10 cellular contexts compared by ENCODE assay signal in genomic region chrX:153635788-153636668, GRCh38. TPM values are rescaled to one million over a fixed set of nuclear protein-coding genes. Genes with fewer than 3 reads are reported as not detected.
A peak's percentile ranks its signal among the peaks of the same experiment; 100 is the strongest.
DNase-seq lines count a peak whose midpoint lies in the region; ATAC-seq lines count a peak whose summit lies in the region.
"Had no signal": no experiment of that assay in that cellular context is flagged by ENCODE, and none has a peak within 500 bp of the region (broad histone marks: within the 10 kb centered on the region; RNA-seq: fewer than 3 reads in every experiment).

No MANE protein-coding gene starts in this region.

- no peak overlapping the region for H3K27ac Mint-ChIP-seq in activated naive CD8-positive, alpha-beta T cell treated with anti-CD3 and anti-CD28 coated beads, Interleukin-2, amount 50 U/mL, for 24 hours
- H3K27ac Mint-ChIP-seq in naive thymus-derived CD4-positive, alpha-beta T cell: no peak overlapping the region
- H3K27ac Mint-ChIP-seq: activated naive CD8-positive, alpha-beta T cell had no signal

- CTCF ChIA-PET in naive thymus-derived CD4-positive, alpha-beta T cell (lab: Charles Lee): interaction anchor here (0.7 kb wide), 1 partner anchor 11 kb away, joined by 3 read pairs; no protein-coding TSS in a partner anchor

- no peaks in the 10 kb centered on the region for H3K4me1 Mint-ChIP-seq in activated naive CD8-positive, alpha-beta T cell treated with anti-CD3 and anti-CD28 coated beads, Interleukin-2, amount 50 U/mL, for 24 hours
- H3K4me1 Mint-ChIP-seq in naive thymus-derived CD4-positive, alpha-beta T cell: no peaks in the 10 kb centered on the region

- peak; percentile 55 for ATAC-seq in activated naive CD8-positive, alpha-beta T cell treated with anti-CD3 and anti-CD28 coated beads, Interleukin-2, amount 50 U/mL, for 24 hours
- peak; percentile 49 for ATAC-seq in naive thymus-derived CD4-positive, alpha-beta T cell
- ATAC-seq in GM18909 (IDR thresholded peaks at IDR 0.05; ENCODE audit: poor library complexity, unreplicated experiment): no peak

- H3K4me3 Mint-ChIP-seq in activated naive CD8-positive, alpha-beta T cell treated with anti-CD3 and anti-CD28 coated beads, Interleukin-2, amount 50 U/mL, for 24 hours: no peak overlapping the region
- H3K4me3 Mint-ChIP-seq in naive thymus-derived CD4-positive, alpha-beta T cell: no peak overlapping the region
- H3K4me3 Mint-ChIP-seq: activated naive CD8-positive, alpha-beta T cell had no signal

- no peak overlapping the region for H3K27ac ChIP-seq in naive thymus-derived CD4-positive, alpha-beta T cell (ENCODE audit: low read depth, low read length)

- H3K4me1 ChIP-seq in naive thymus-derived CD4-positive, alpha-beta T cell (ENCODE audit: control insufficient read depth in 2 of 2, insufficient read depth in 2 of 2, low read length in 2 of 2): no peaks in the 10 kb centered on the region

- no peaks in the 10 kb centered on the region for H3K9me3 ChIP-seq in naive thymus-derived CD4-positive, alpha-beta T cell (ENCODE audit: control insufficient read depth in 2 of 3, low read length in 3 of 3)

- no peaks in the 10 kb centered on the region for H3K9me3 Mint-ChIP-seq in activated naive CD8-positive, alpha-beta T cell treated with anti-CD3 and anti-CD28 coated beads, Interleukin-2, amount 50 U/mL, for 24 hours
- H3K9me3 Mint-ChIP-seq in naive thymus-derived CD4-positive, alpha-beta T cell: peaks cover 0 to 10% (median 3%) of the 10 kb centered on the region in 11 donors

- no peaks in the 10 kb centered on the region for H3K36me3 Mint-ChIP-seq in activated naive CD8-positive, alpha-beta T cell treated with anti-CD3 and anti-CD28 coated beads, Interleukin-2, amount 50 U/mL, for 24 hours (ENCODE audit: low read depth)
- H3K36me3 Mint-ChIP-seq in naive thymus-derived CD4-positive, alpha-beta T cell: no peaks in the 10 kb centered on the region
- H3K36me3 Mint-ChIP-seq: activated naive CD8-positive, alpha-beta T cell had no signal

- H3K36me3 ChIP-seq in naive thymus-derived CD4-positive, alpha-beta T cell (ENCODE audit: control insufficient read depth in 2 of 3, insufficient read depth in 3 of 3, low read length in 3 of 3): no peaks in the 10 kb centered on the region

- H3K4me3 ChIP-seq in naive thymus-derived CD4-positive, alpha-beta T cell (ENCODE audit: low read length): no peak overlapping the region

- H3K27me3 ChIP-seq in naive thymus-derived CD4-positive, alpha-beta T cell (ENCODE audit: control insufficient read depth in 2 of 2, insufficient read depth in 2 of 2, low read length in 2 of 2): no peaks in the 10 kb centered on the region

- peaks cover 2% of the 10 kb centered on the region for H3K27me3 Mint-ChIP-seq in activated naive CD8-positive, alpha-beta T cell treated with anti-CD3 and anti-CD28 coated beads, Interleukin-2, amount 50 U/mL, for 24 hours
- H3K27me3 Mint-ChIP-seq in naive thymus-derived CD4-positive, alpha-beta T cell: peaks cover 0 to 8% (median 4%) of the 10 kb centered on the region in 5 donors

- DNase-seq in activated T-cell treated with anti-CD3 and anti-CD28 coated beads for 48 hours (ENCODE audit: low read depth) (peak; percentile 17), M059J (ENCODE audit: low read depth) (peak; percentile 50), HCEC 1CT (no peak), NCI-H774 (lab: John Stamatoyannopoulos, UW) (no peak)
- no peak for DNase-seq in activated T-cell treated with anti-CD3 and anti-CD28 coated beads, Interleukin-2, amount 50 U/mL, for 1 hour
- peak; percentile 24 for DNase-seq in activated naive CD8-positive, alpha-beta T cell treated with anti-CD3 and anti-CD28 coated beads, Interleukin-2, amount 50 U/mL, for 24 hours
- DNase-seq in naive thymus-derived CD4-positive, alpha-beta T cell: no peak

- intact Hi-C loops in naive thymus-derived CD4-positive, alpha-beta T cell (cut with micrococcal nuclease): no loop called here

- POLR2A ChIA-PET in naive thymus-derived CD4-positive, alpha-beta T cell (lab: Charles Lee): no interaction called here

RNA-seq across cellular contexts. Expression of gene DUSP9, which starts 11.0 kb away (rescaled TPM):
- 0.27 and 1.1 TPM in 2 replicates for total RNA-seq in M059J (2014; rRNA removed; shearing (Covaris generic))
- not detected for total RNA-seq in naive thymus-derived CD4-positive, alpha-beta T cell
- not detected for polyA plus RNA-seq in naive thymus-derived CD4-positive, alpha-beta T cell
- total RNA-seq: skeletal muscle tissue had no signal

RNA-seq across cellular contexts. Expression of gene CCNQ, which starts 37.1 kb away (rescaled TPM):
- 45.8 and 52.7 TPM in 2 replicates for total RNA-seq in M059J (2014; rRNA removed; shearing (Covaris generic))
- 10 to 100 TPM; 13.7 to 27.6 (median 21.0) TPM for total RNA-seq in naive thymus-derived CD4-positive, alpha-beta T cell
- polyA plus RNA-seq in naive thymus-derived CD4-positive, alpha-beta T cell: 10 to 100 TPM; 33.9 to 42.0 TPM

RNA-seq across cellular contexts. Expression of gene PNCK, which starts 37.6 kb away (rescaled TPM):
- not detected in 2 replicates for total RNA-seq in M059J (2014; rRNA removed; shearing (Covaris generic))
- 1 to 10 TPM in 1 of 5 experiments, under 1 TPM in 2, not detected in 2; 0.35 to 1.1 (median 0.58) TPM for total RNA-seq in naive thymus-derived CD4-positive, alpha-beta T cell
- polyA plus RNA-seq in naive thymus-derived CD4-positive, alpha-beta T cell: not detected
- total RNA-seq: skeletal muscle tissue had no signal

RNA-seq across cellular contexts. Expression of gene SLC6A8, which starts 51.7 kb away (rescaled TPM):
- 13.6 and 24.5 TPM in 2 replicates for total RNA-seq in M059J (2014; rRNA removed; shearing (Covaris generic))
- 1 to 10 TPM in 2 of 5 experiments, under 1 TPM in 3; 0.14 to 2.6 (median 0.84) TPM for total RNA-seq in naive thymus-derived CD4-positive, alpha-beta T cell
- polyA plus RNA-seq in naive thymus-derived CD4-positive, alpha-beta T cell: under 1 TPM in 1 of 2 donors, not detected in 1; 0.10 TPM

Comparison
In these comparisons a context has a peak if more than half of its experiments do, and no peak if none do; other contexts are left out.
1. DNase-seq: peak in activated T-cell treated with anti-CD3 and anti-CD28 coated beads for 48 hours (single experiment), M059J (single experiment) and activated naive CD8-positive, alpha-beta T cell treated with anti-CD3 and anti-CD28 coated beads, Interleukin-2, amount 50 U/mL, for 24 hours (single experiment); none in activated T-cell treated with anti-CD3 and anti-CD28 coated beads, Interleukin-2, amount 50 U/mL, for 1 hour (single experiment), naive thymus-derived CD4-positive, alpha-beta T cell (0 of 9), HCEC 1CT (single experiment) and NCI-H774 (single experiment).